34 cellular contexts compared by ENCODE assay signal in genomic region chr2:26636935-26637334, GRCh38. TPM values are rescaled to one million over a fixed set of nuclear protein-coding genes. Genes with fewer than 3 reads are reported as not detected.
"Had no signal": no experiment of that assay in that cellular context is flagged by ENCODE, and none has a peak within 500 bp of the region (broad histone marks: within the 10 kb centered on the region; RNA-seq: fewer than 3 reads in every experiment).

No MANE protein-coding gene starts in this region.

- H3K36me3 ChIP-seq: adrenal gland, brain microvascular endothelial cell, gastroesophageal sphincter, neural progenitor cell, right lobe of liver, thoracic aorta had no signal

- H3K4me3 Mint-ChIP-seq: activated B cell treated with CpG ODN at 0.5 μM for 24 hours; activated CD8-positive, alpha-beta memory T cell treated with anti-CD3 and anti-CD28 coated beads, Interleukin-2, amount 10 ng/mL, durations not matched to agents 7 days and 5 days; activated CD8-positive, alpha-beta T cell treated with anti-CD3 and anti-CD28 coated beads for 36 hours; activated naive CD8-positive, alpha-beta T cell treated with anti-CD3 and anti-CD28 coated beads for 36 hours; immature natural killer cell; natural killer cell; neural progenitor cell; stimulated activated effector memory CD8-positive, alpha-beta T cell treated with anti-CD3 and anti-CD28 coated beads, Interleukin-12 subunit alpha, Interleukin-12 subunit beta, amount 100 ng/mL, for 72 hours; stimulated activated naive CD8-positive, alpha-beta T cell treated with anti-CD3 and anti-CD28 coated beads, Interleukin-15, Interleukin-2, amounts not matched to agents 100 ng/mL and 50 ng/mL, for 24 hours; T-cell; type B pancreatic cell had no signal

- H3K4me1 Mint-ChIP-seq: activated B cell treated with CpG ODN at 0.5 μM for 24 hours; activated naive CD8-positive, alpha-beta T cell treated with anti-CD3 and anti-CD28 coated beads for 36 hours; T-cell had no signal

- H3K4me1 ChIP-seq: right lobe of liver had no signal

- H3K9me3 ChIP-seq: adrenal gland, gastroesophageal sphincter, right lobe of liver, thoracic aorta had no signal

- H3K9ac ChIP-seq: neural progenitor cell had no signal

- H3K27ac Mint-ChIP-seq: activated B cell treated with CpG ODN at 0.5 μM for 24 hours; activated CD8-positive, alpha-beta memory T cell treated with anti-CD3 and anti-CD28 coated beads, Interleukin-2, amount 10 ng/mL, durations not matched to agents 7 days and 5 days; activated CD8-positive, alpha-beta T cell treated with anti-CD3 and anti-CD28 coated beads for 36 hours; activated naive CD8-positive, alpha-beta T cell treated with anti-CD3 and anti-CD28 coated beads for 36 hours; activated T-helper 2 cell treated with anti-CD3 and anti-CD28 coated beads, Interferon-gamma antibody, Interleukin-2, Interleukin-4, amounts not matched to agents 10 μg/mL and 5 μg/mL and 100 μg/mL, durations not matched to agents 14 hours and 24 hours and 36 hours; immature natural killer cell; natural killer cell; neural progenitor cell; stimulated activated effector memory CD8-positive, alpha-beta T cell treated with anti-CD3 and anti-CD28 coated beads, Interleukin-12 subunit alpha, Interleukin-12 subunit beta, amount 100 ng/mL, for 72 hours; stimulated activated naive CD8-positive, alpha-beta T cell treated with anti-CD3 and anti-CD28 coated beads, Interleukin-15, Interleukin-2, amounts not matched to agents 100 ng/mL and 50 ng/mL, for 24 hours; T-cell; type B pancreatic cell had no signal

- H3K27ac ChIP-seq: brain microvascular endothelial cell, gastroesophageal sphincter, hepatocyte, neural progenitor cell, right lobe of liver, skin epidermis, thoracic aorta had no signal

- H3K27me3 ChIP-seq: adrenal gland, hepatocyte, neural progenitor cell, right lobe of liver had no signal

- H3K27me3 Mint-ChIP-seq: type B pancreatic cell had no signal

- H3K36me3 Mint-ChIP-seq: activated CD8-positive, alpha-beta memory T cell treated with anti-CD3 and anti-CD28 coated beads, Interleukin-2, amount 10 ng/mL, durations not matched to agents 7 days and 5 days; activated naive CD8-positive, alpha-beta T cell treated with anti-CD3 and anti-CD28 coated beads for 36 hours; immature natural killer cell; natural killer cell; neural progenitor cell; stimulated activated effector memory CD8-positive, alpha-beta T cell treated with anti-CD3 and anti-CD28 coated beads, Interleukin-12 subunit alpha, Interleukin-12 subunit beta, amount 100 ng/mL, for 72 hours; T-cell; type B pancreatic cell had no signal

- DNase-seq: activated B cell treated with CpG ODN at 0.5 μM for 24 hours; activated CD4-positive, alpha-beta T cell treated with anti-CD3 and anti-CD28 coated beads, Interleukin-2, amount 50 U/mL, for 1 hour; activated CD8-positive, alpha-beta memory T cell treated with anti-CD3 and anti-CD28 coated beads, Interleukin-2, amount 10 ng/mL, durations not matched to agents 7 days and 5 days; activated CD8-positive, alpha-beta T cell treated with anti-CD3 and anti-CD28 coated beads for 36 hours; activated naive CD4-positive, alpha-beta T cell treated with Interleukin-2 at 50 U/mL for 16 hours; activated naive CD8-positive, alpha-beta T cell treated with anti-CD3 and anti-CD28 coated beads for 36 hours; activated T-cell treated with anti-CD3 and anti-CD28 coated beads, Interleukin-2, amount 50 U/mL, for 48 hours; brain microvascular endothelial cell; dermis blood vessel endothelial cell; effector CD4-positive, alpha-beta T cell; immature natural killer cell; mesenchymal stem cell; natural killer cell; stimulated activated CD4-positive, alpha-beta T cell treated with anti-CD3 and anti-CD28 coated beads, Interleukin-12 subunit alpha, Interleukin-12 subunit beta, amount 100 ng/mL, for 4 hours; stimulated activated CD4-positive, alpha-beta T cell treated with anti-CD3 and anti-CD28 coated beads, Interleukin-4, amount 100 ng/mL, for 1 hour; T-cell had no signal

- H3K9me3 Mint-ChIP-seq: activated B cell treated with CpG ODN at 0.5 μM for 24 hours; activated CD8-positive, alpha-beta T cell treated with anti-CD3 and anti-CD28 coated beads for 36 hours; activated naive CD8-positive, alpha-beta T cell treated with anti-CD3 and anti-CD28 coated beads for 36 hours; activated T-helper 2 cell treated with anti-CD3 and anti-CD28 coated beads, Interferon-gamma antibody, Interleukin-2, Interleukin-4, amounts not matched to agents 10 μg/mL and 5 μg/mL and 100 μg/mL, durations not matched to agents 14 hours and 24 hours and 36 hours; immature natural killer cell; natural killer cell; neural progenitor cell; stimulated activated effector memory CD8-positive, alpha-beta T cell treated with anti-CD3 and anti-CD28 coated beads, Interleukin-12 subunit alpha, Interleukin-12 subunit beta, amount 100 ng/mL, for 72 hours; stimulated activated naive CD8-positive, alpha-beta T cell treated with anti-CD3 and anti-CD28 coated beads, Interleukin-15, Interleukin-2, amounts not matched to agents 100 ng/mL and 50 ng/mL, for 24 hours; T-cell; type B pancreatic cell had no signal

- H3K4me3 ChIP-seq: adrenal gland, gastroesophageal sphincter, hepatocyte, neural progenitor cell, right lobe of liver, skin epidermis, thoracic aorta had no signal

RNA-seq across cellular contexts. Expression of gene CIB4, which starts 4.2 kb away (rescaled TPM):
- total RNA-seq: activated B cell treated with CpG ODN at 0.5 μM for 24 hours; activated CD8-positive, alpha-beta memory T cell treated with anti-CD3 and anti-CD28 coated beads, Interleukin-2, amount 10 ng/mL, durations not matched to agents 7 days and 5 days; activated CD8-positive, alpha-beta T cell treated with anti-CD3 and anti-CD28 coated beads for 36 hours; activated naive CD8-positive, alpha-beta T cell treated with anti-CD3 and anti-CD28 coated beads for 36 hours; activated T-helper 2 cell treated with anti-CD3 and anti-CD28 coated beads, Interferon-gamma antibody, Interleukin-2, Interleukin-4, amounts not matched to agents 10 μg/mL and 5 μg/mL and 100 μg/mL, durations not matched to agents 14 hours and 24 hours and 36 hours; astrocyte; dermis blood vessel endothelial cell; epithelial cell of proximal tubule; gastroesophageal sphincter; hepatocyte; kidney epithelial cell; lower leg skin; mononuclear cell; natural killer cell; omental fat pad; right lobe of liver; T-cell; T-helper 2 cell treated with Interferon-gamma antibody and Interleukin-4, amounts not matched to agents 100 ng/mL and 5 ng/mL, for 36 hours; thoracic aorta had no signal
- polyA plus RNA-seq: hepatocyte, immature natural killer cell had no signal

RNA-seq across cellular contexts. Expression of gene KCNK3, which starts 55.6 kb away (rescaled TPM):
- total RNA-seq: activated B cell treated with CpG ODN at 0.5 μM for 24 hours; activated CD8-positive, alpha-beta memory T cell treated with anti-CD3 and anti-CD28 coated beads, Interleukin-2, amount 10 ng/mL, durations not matched to agents 7 days and 5 days; activated CD8-positive, alpha-beta T cell treated with anti-CD3 and anti-CD28 coated beads for 36 hours; activated naive CD8-positive, alpha-beta T cell treated with anti-CD3 and anti-CD28 coated beads for 36 hours; activated T-helper 2 cell treated with anti-CD3 and anti-CD28 coated beads, Interferon-gamma antibody, Interleukin-2, Interleukin-4, amounts not matched to agents 10 μg/mL and 5 μg/mL and 100 μg/mL, durations not matched to agents 14 hours and 24 hours and 36 hours; natural killer cell; T-helper 2 cell treated with Interferon-gamma antibody and Interleukin-4, amounts not matched to agents 100 ng/mL and 5 ng/mL, for 36 hours had no signal
- polyA plus RNA-seq: immature natural killer cell had no signal
